ENCODE assay signal across 1 cellular context in the genomic region with DNA sequence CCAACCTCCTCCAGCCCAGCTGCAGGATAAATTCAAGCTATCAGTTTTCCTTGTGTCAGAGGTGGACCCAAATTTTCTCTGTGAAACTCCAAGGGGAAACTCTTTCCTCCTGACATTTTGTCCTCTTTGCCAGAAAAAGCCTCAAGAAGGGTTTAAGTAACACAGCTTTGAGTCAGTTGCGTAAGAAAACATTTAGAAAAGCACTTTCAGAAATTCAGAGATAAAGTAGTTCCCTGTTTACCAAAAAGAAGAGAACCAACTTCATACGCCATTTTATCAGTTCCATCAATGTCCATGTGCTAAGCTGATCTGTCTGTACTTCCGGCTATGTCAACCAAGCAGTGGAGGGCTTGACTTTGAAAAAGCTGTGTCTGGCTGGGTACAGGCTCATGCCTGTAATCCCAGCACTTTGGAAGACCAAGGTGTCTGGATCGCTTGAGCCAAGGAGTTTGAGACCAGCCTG.
TF ChIP-seq lines count a peak whose summit lies in the region.

No MANE protein-coding gene starts in this region.

TF ChIP-seq in K562, 482 proteins besides CTCF, POLR2A, EP300 and RAD21 (continued from another document and continues in another):
- TF ChIP-seq, protein P1, sequence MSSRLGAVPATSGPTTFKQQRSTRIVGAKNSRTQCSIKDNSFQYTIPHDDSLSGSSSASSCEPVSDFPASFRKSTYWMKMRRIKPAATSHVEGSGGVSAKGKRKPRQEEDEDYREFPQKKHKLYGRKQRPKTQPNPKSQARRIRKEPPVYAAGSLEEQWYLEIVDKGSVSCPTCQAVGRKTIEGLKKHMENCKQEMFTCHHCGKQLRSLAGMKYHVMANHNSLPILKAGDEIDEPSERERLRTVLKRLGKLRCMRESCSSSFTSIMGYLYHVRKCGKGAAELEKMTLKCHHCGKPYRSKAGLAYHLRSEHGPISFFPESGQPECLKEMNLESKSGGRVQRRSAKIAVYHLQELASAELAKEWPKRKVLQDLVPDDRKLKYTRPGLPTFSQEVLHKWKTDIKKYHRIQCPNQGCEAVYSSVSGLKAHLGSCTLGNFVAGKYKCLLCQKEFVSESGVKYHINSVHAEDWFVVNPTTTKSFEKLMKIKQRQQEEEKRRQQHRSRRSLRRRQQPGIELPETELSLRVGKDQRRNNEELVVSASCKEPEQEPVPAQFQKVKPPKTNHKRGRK (tag; IDR thresholded peaks at IDR 0.05): no peak
- no peak for TF ChIP-seq ZNF174 (CRISPR knock-in tag; IDR thresholded peaks at IDR 0.05)
- TF ChIP-seq BRCA1 (IDR thresholded peaks at IDR 0.05): no peak
- no peak for TF ChIP-seq BRCA1 (CRISPR knock-in tag; IDR thresholded peaks at IDR 0.05)
- TF ChIP-seq, protein P2, sequence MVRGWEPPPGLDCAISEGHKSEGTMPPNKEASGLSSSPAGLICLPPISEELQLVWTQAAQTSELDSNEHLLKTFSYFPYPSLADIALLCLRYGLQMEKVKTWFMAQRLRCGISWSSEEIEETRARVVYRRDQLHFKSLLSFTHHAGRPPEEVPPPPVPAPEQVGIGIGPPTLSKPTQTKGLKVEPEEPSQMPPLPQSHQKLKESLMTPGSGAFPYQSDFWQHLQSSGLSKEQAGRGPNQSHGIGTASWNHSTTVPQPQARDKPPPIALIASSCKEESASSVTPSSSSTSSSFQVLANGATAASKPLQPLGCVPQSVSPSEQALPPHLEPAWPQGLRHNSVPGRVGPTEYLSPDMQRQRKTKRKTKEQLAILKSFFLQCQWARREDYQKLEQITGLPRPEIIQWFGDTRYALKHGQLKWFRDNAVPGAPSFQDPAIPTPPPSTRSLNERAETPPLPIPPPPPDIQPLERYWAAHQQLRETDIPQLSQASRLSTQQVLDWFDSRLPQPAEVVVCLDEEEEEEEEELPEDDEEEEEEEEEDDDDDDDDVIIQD (CRISPR knock-in tag; IDR thresholded peaks at IDR 0.05): no peak
- TF ChIP-seq, protein P3, sequence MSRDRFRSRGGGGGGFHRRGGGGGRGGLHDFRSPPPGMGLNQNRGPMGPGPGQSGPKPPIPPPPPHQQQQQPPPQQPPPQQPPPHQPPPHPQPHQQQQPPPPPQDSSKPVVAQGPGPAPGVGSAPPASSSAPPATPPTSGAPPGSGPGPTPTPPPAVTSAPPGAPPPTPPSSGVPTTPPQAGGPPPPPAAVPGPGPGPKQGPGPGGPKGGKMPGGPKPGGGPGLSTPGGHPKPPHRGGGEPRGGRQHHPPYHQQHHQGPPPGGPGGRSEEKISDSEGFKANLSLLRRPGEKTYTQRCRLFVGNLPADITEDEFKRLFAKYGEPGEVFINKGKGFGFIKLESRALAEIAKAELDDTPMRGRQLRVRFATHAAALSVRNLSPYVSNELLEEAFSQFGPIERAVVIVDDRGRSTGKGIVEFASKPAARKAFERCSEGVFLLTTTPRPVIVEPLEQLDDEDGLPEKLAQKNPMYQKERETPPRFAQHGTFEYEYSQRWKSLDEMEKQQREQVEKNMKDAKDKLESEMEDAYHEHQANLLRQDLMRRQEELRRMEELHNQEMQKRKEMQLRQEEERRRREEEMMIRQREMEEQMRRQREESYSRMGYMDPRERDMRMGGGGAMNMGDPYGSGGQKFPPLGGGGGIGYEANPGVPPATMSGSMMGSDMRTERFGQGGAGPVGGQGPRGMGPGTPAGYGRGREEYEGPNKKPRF (IDR thresholded peaks at IDR 0.05; ENCODE audit: low read depth, low read length): no peak
- no peak for TF ChIP-seq PRMT5 (CRISPR knock-in tag; IDR thresholded peaks at IDR 0.05)
- TF ChIP-seq, protein P4, sequence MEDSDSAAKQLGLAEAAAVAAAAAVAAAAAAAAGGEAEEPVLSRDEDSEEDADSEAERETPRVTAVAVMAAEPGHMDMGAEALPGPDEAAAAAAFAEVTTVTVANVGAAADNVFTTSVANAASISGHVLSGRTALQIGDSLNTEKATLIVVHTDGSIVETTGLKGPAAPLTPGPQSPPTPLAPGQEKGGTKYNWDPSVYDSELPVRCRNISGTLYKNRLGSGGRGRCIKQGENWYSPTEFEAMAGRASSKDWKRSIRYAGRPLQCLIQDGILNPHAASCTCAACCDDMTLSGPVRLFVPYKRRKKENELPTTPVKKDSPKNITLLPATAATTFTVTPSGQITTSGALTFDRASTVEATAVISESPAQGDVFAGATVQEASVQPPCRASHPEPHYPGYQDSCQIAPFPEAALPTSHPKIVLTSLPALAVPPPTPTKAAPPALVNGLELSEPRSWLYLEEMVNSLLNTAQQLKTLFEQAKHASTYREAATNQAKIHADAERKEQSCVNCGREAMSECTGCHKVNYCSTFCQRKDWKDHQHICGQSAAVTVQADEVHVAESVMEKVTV (CRISPR knock-in tag; IDR thresholded peaks at IDR 0.05): no peak
- TF ChIP-seq L3MBTL2 (IDR thresholded peaks at IDR 0.05): peak; percentile 88
- TF ChIP-seq ELF4 (CRISPR knock-in tag; IDR thresholded peaks at IDR 0.05): no peak
- no peak for TF ChIP-seq NR2F6 (CRISPR knock-in tag; IDR thresholded peaks at IDR 0.05)
- no peak for TF ChIP-seq TEAD4 (IDR thresholded peaks at IDR 0.05; ENCODE audit: low read length)
- TF ChIP-seq TEAD4 (CRISPR knock-in tag; IDR thresholded peaks at IDR 0.05; ENCODE audit: borderline replicate concordance): no peak
- peak; percentile 66; the same call in 1 of the 2 replicates for TF ChIP-seq ZNF311 (CRISPR knock-in tag; IDR thresholded peaks at IDR 0.05)
- no peak for TF ChIP-seq JUN (IDR thresholded peaks at IDR 0.05; ENCODE audit: borderline replicate concordance, low read depth, low read length)
- TF ChIP-seq JUN (CRISPR knock-in tag; IDR thresholded peaks at IDR 0.05; ENCODE audit: borderline replicate concordance): no peak
- no peak for TF ChIP-seq NFYB (IDR thresholded peaks at IDR 0.05; ENCODE audit: extremely low read depth, insufficient read length)
- no peak for TF ChIP-seq NFIC (IDR thresholded peaks at IDR 0.05)
- no peak for TF ChIP-seq PHTF2 (CRISPR knock-in tag; IDR thresholded peaks at IDR 0.05)
- TF ChIP-seq KDM5B (IDR thresholded peaks at IDR 0.05; ENCODE audit: insufficient replicate concordance, low read depth, low read length): no peak
- no peak for TF ChIP-seq ILF3 (IDR thresholded peaks at IDR 0.05; ENCODE audit: borderline replicate concordance)
- no peak for TF ChIP-seq MYNN (IDR thresholded peaks at IDR 0.05)
- TF ChIP-seq MYNN (CRISPR knock-in tag; IDR thresholded peaks at IDR 0.05): no peak
- TF ChIP-seq NFE2 (IDR thresholded peaks at IDR 0.05; ENCODE audit: low read depth): no peak
- TF ChIP-seq KAT7 (CRISPR knock-in tag; IDR thresholded peaks at IDR 0.05; ENCODE audit: borderline replicate concordance): no peak
- no peak for TF ChIP-seq ZNF445 (CRISPR knock-in tag; IDR thresholded peaks at IDR 0.05; ENCODE audit: low read depth)
- no peak for TF ChIP-seq KAT8 (IDR thresholded peaks at IDR 0.05; ENCODE audit: low read depth)
- no peak for TF ChIP-seq HNRNPUL1 (IDR thresholded peaks at IDR 0.05; ENCODE audit: low read length)
- no peak for TF ChIP-seq CAMTA2 (CRISPR knock-in tag; conservative IDR thresholded peaks at IDR 0.05)
- TF ChIP-seq, protein P5, sequence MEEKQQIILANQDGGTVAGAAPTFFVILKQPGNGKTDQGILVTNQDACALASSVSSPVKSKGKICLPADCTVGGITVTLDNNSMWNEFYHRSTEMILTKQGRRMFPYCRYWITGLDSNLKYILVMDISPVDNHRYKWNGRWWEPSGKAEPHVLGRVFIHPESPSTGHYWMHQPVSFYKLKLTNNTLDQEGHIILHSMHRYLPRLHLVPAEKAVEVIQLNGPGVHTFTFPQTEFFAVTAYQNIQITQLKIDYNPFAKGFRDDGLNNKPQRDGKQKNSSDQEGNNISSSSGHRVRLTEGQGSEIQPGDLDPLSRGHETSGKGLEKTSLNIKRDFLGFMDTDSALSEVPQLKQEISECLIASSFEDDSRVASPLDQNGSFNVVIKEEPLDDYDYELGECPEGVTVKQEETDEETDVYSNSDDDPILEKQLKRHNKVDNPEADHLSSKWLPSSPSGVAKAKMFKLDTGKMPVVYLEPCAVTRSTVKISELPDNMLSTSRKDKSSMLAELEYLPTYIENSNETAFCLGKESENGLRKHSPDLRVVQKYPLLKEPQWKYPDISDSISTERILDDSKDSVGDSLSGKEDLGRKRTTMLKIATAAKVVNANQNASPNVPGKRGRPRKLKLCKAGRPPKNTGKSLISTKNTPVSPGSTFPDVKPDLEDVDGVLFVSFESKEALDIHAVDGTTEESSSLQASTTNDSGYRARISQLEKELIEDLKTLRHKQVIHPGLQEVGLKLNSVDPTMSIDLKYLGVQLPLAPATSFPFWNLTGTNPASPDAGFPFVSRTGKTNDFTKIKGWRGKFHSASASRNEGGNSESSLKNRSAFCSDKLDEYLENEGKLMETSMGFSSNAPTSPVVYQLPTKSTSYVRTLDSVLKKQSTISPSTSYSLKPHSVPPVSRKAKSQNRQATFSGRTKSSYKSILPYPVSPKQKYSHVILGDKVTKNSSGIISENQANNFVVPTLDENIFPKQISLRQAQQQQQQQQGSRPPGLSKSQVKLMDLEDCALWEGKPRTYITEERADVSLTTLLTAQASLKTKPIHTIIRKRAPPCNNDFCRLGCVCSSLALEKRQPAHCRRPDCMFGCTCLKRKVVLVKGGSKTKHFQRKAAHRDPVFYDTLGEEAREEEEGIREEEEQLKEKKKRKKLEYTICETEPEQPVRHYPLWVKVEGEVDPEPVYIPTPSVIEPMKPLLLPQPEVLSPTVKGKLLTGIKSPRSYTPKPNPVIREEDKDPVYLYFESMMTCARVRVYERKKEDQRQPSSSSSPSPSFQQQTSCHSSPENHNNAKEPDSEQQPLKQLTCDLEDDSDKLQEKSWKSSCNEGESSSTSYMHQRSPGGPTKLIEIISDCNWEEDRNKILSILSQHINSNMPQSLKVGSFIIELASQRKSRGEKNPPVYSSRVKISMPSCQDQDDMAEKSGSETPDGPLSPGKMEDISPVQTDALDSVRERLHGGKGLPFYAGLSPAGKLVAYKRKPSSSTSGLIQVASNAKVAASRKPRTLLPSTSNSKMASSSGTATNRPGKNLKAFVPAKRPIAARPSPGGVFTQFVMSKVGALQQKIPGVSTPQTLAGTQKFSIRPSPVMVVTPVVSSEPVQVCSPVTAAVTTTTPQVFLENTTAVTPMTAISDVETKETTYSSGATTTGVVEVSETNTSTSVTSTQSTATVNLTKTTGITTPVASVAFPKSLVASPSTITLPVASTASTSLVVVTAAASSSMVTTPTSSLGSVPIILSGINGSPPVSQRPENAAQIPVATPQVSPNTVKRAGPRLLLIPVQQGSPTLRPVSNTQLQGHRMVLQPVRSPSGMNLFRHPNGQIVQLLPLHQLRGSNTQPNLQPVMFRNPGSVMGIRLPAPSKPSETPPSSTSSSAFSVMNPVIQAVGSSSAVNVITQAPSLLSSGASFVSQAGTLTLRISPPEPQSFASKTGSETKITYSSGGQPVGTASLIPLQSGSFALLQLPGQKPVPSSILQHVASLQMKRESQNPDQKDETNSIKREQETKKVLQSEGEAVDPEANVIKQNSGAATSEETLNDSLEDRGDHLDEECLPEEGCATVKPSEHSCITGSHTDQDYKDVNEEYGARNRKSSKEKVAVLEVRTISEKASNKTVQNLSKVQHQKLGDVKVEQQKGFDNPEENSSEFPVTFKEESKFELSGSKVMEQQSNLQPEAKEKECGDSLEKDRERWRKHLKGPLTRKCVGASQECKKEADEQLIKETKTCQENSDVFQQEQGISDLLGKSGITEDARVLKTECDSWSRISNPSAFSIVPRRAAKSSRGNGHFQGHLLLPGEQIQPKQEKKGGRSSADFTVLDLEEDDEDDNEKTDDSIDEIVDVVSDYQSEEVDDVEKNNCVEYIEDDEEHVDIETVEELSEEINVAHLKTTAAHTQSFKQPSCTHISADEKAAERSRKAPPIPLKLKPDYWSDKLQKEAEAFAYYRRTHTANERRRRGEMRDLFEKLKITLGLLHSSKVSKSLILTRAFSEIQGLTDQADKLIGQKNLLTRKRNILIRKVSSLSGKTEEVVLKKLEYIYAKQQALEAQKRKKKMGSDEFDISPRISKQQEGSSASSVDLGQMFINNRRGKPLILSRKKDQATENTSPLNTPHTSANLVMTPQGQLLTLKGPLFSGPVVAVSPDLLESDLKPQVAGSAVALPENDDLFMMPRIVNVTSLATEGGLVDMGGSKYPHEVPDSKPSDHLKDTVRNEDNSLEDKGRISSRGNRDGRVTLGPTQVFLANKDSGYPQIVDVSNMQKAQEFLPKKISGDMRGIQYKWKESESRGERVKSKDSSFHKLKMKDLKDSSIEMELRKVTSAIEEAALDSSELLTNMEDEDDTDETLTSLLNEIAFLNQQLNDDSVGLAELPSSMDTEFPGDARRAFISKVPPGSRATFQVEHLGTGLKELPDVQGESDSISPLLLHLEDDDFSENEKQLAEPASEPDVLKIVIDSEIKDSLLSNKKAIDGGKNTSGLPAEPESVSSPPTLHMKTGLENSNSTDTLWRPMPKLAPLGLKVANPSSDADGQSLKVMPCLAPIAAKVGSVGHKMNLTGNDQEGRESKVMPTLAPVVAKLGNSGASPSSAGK (IDR thresholded peaks at IDR 0.05): peak; percentile 86
- no peak for TF ChIP-seq RNF2 (IDR thresholded peaks at IDR 0.05)
- peak; percentile 65; the same call in 1 of the 2 replicates for TF ChIP-seq GTF2A2 (tag; IDR thresholded peaks at IDR 0.05)
- TF ChIP-seq HNRNPLL (IDR thresholded peaks at IDR 0.05; ENCODE audit: low read depth, low read length, poor library complexity, severe bottlenecking): no peak
- TF ChIP-seq POLR2H (tag; IDR thresholded peaks at IDR 0.05; ENCODE audit: low read depth): no peak; the same call in 1 of the 2 replicates
- TF ChIP-seq CBX5 (IDR thresholded peaks at IDR 0.05; ENCODE audit: borderline replicate concordance, low read depth): no peak
- TF ChIP-seq TAL1 (IDR thresholded peaks at IDR 0.05): no peak
- no peak for TF ChIP-seq MCM7 (IDR thresholded peaks at IDR 0.05)
- TF ChIP-seq ZEB2 (IDR thresholded peaks at IDR 0.05): no peak
- no peak for TF ChIP-seq SETDB1 (IDR thresholded peaks at IDR 0.05; ENCODE audit: low read length)
- TF ChIP-seq BCL6 (CRISPR knock-in tag; IDR thresholded peaks at IDR 0.05): no peak
- TF ChIP-seq XRCC3 (IDR thresholded peaks at IDR 0.05): no peak
- no peak for TF ChIP-seq TCF3 (CRISPR knock-in tag; IDR thresholded peaks at IDR 0.05)
- TF ChIP-seq GTF2E2 (tag; IDR thresholded peaks at IDR 0.05): peak; percentile 38; the same call in 1 of the 2 replicates
- TF ChIP-seq ELF2 (CRISPR knock-in tag; IDR thresholded peaks at IDR 0.05): no peak
- TF ChIP-seq TAF7 (tag; IDR thresholded peaks at IDR 0.05): 0 out of 2 replicates have a peak, but pooled peaks have one; percentile 25
- no peak for TF ChIP-seq ESRRB (CRISPR knock-in tag; IDR thresholded peaks at IDR 0.05; ENCODE audit: borderline replicate concordance)
